In genomic region chr3:165526367-165526766, GRCh38 we compare ENCODE assay signal across 20 cellular contexts.
"Had no signal": no experiment of that assay in that cellular context is flagged by ENCODE, and none has a peak within 500 bp of the region (broad histone marks: within the 10 kb centered on the region; RNA-seq: fewer than 3 reads in every experiment).

No MANE protein-coding gene starts in this region.

- H3K4me1 Mint-ChIP-seq: activated naive CD8-positive, alpha-beta T cell treated with anti-CD3 and anti-CD28 coated beads, Interleukin-2, amount 10 ng/mL, durations not matched to agents 7 days and 5 days; IgD-negative memory B cell had no signal

- H3K9me3 ChIP-seq: adrenal gland, SK-N-SH had no signal

- H3K4me3 Mint-ChIP-seq: activated CD8-positive, alpha-beta T cell treated with anti-CD3 and anti-CD28 coated beads, Interleukin-2, amount 10 ng/mL, durations not matched to agents 7 days and 5 days; activated naive CD8-positive, alpha-beta T cell treated with anti-CD3 and anti-CD28 coated beads, Interleukin-2, amount 10 ng/mL, durations not matched to agents 7 days and 5 days; IgD-negative memory B cell had no signal

- H3K27me3 ChIP-seq: adrenal gland had no signal

- H3K27ac ChIP-seq: adrenal gland had no signal

- H3K4me2 ChIP-seq: SK-N-SH had no signal

- DNase-seq: activated CD4-positive, alpha-beta T cell treated with anti-CD3 and anti-CD28 coated beads for 48 hours; activated CD4-positive, alpha-beta T cell treated with anti-CD3 and anti-CD28 coated beads, Interleukin-2, amount 50 U/mL, for 4 hours; activated CD4-positive, CD25-positive, alpha-beta regulatory T cell treated with anti-CD3 and anti-CD28 coated beads, Interleukin-2, amount 50 U/mL, for 72 hours; activated CD8-positive, alpha-beta memory T cell treated with anti-CD3 and anti-CD28 coated beads, Interleukin-2, amount 50 U/mL, for 48 hours; activated CD8-positive, alpha-beta T cell treated with anti-CD3 and anti-CD28 coated beads, Interleukin-2, amount 10 ng/mL, durations not matched to agents 7 days and 5 days; activated naive CD4-positive, alpha-beta T cell treated with anti-CD3 and anti-CD28 coated beads, Interleukin-2, amount 50 U/mL, for 16 hours; activated naive CD8-positive, alpha-beta T cell treated with anti-CD3 and anti-CD28 coated beads, Interleukin-2, amount 10 ng/mL, durations not matched to agents 7 days and 5 days; activated T-cell treated with anti-CD3 and anti-CD28 coated beads, Interleukin-2, amount 50 U/mL, for 1 hour; adrenal gland; anterior cingulate cortex; KG1; NCI-H1092 treated with DMSO at 0.1 percent for 48 hours; NCI-H1436; NCI-H1930; NCI-H2171 treated with DMSO at 0.1 percent for 48 hours; NCI-H226; NCI-H526 treated with DMSO at 0.1 percent for 48 hours; SK-N-SH; SW 1271 had no signal

- H3K27me3 Mint-ChIP-seq: activated naive CD8-positive, alpha-beta T cell treated with anti-CD3 and anti-CD28 coated beads, Interleukin-2, amount 10 ng/mL, durations not matched to agents 7 days and 5 days; IgD-negative memory B cell had no signal

- H3K27ac Mint-ChIP-seq: activated CD8-positive, alpha-beta T cell treated with anti-CD3 and anti-CD28 coated beads, Interleukin-2, amount 10 ng/mL, durations not matched to agents 7 days and 5 days; activated naive CD8-positive, alpha-beta T cell treated with anti-CD3 and anti-CD28 coated beads, Interleukin-2, amount 10 ng/mL, durations not matched to agents 7 days and 5 days; IgD-negative memory B cell had no signal

- H3K36me3 ChIP-seq: adrenal gland had no signal

- H3K9ac ChIP-seq: SK-N-SH had no signal

- H3K36me3 Mint-ChIP-seq: activated naive CD8-positive, alpha-beta T cell treated with anti-CD3 and anti-CD28 coated beads, Interleukin-2, amount 10 ng/mL, durations not matched to agents 7 days and 5 days; IgD-negative memory B cell had no signal

- H3K4me3 ChIP-seq: adrenal gland had no signal

- H3K4me1 ChIP-seq: adrenal gland had no signal
